Comparison of ENCODE assay signal across 15 cellular contexts in the genomic region with DNA sequence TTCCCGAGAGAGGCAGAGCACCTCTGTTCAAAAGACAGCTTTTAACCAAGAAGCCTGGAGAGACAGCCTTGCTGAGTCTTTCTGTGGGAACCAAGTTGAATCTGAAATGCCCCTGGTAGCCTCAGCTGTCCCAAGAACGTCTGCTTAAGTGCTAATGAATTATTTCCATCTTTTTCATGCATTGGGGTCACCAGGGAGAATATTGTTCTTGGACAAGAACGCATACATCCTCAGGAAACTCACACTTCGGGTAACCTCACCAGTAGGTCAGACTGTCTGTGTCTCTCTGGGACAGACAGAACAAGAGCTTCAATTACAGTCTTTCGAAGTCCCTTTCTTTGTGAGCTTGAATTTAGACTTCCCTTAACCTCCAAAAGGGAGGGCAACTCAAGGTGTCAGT.
DNase-seq lines count a peak whose midpoint lies in the region; ATAC-seq and TF ChIP-seq lines count a peak whose summit lies in the region.
"Had no signal": no experiment of that assay in that cellular context is flagged by ENCODE, and none has a peak within 500 bp of the region (broad histone marks: within the 10 kb centered on the region; RNA-seq: fewer than 3 reads in every experiment).

No MANE protein-coding gene starts in this region.

- peaks cover 13% of the 10 kb centered on the region for H3K27me3 Mint-ChIP-seq in nephron progenitor cell (ENCODE audit: low read depth, poor library complexity)

- ATAC-seq in HG03280 (IDR thresholded peaks at IDR 0.05; ENCODE audit: unreplicated experiment): no peak
- ATAC-seq in HG02970 (IDR thresholded peaks at IDR 0.05; ENCODE audit: low FRiP score, unreplicated experiment): no peak

- peaks cover 24% of the 10 kb centered on the region for H3K4me1 Mint-ChIP-seq in nephron progenitor cell
- H3K4me1 Mint-ChIP-seq: CD4-positive, alpha-beta memory T cell had no signal

- peaks cover 5% of the 10 kb centered on the region for H3K9me3 Mint-ChIP-seq in nephron progenitor cell
- H3K9me3 Mint-ChIP-seq: CD4-positive, alpha-beta memory T cell had no signal

- no peak overlapping the region for H3K4me3 Mint-ChIP-seq in nephron progenitor cell
- H3K4me3 Mint-ChIP-seq: CD4-positive, alpha-beta memory T cell had no signal

- DNase-seq in choroid plexus epithelial cell (ENCODE audit: low read depth) (peak; percentile 32), left kidney (ENCODE audit: low read depth, low spot score) (peak; percentile 27), pulmonary artery endothelial cell (ENCODE audit: low read depth, low spot score) (peak; percentile 71), nephron progenitor cell (no peak)
- DNase-seq: C1 segment of cervical spinal cord; Calu3; CD4-positive, alpha-beta memory T cell; COR-L47; DMS53; DMS79 treated with DMSO at 0.1 percent for 48 hours; GF-D8; H7; HCEC 1CT had no signal

- no peaks in the 10 kb centered on the region for H3K36me3 Mint-ChIP-seq in nephron progenitor cell (ENCODE audit: low read depth)
- H3K36me3 Mint-ChIP-seq: CD4-positive, alpha-beta memory T cell had no signal

- TF ChIP-seq CTCF in choroid plexus epithelial cell (conservative IDR thresholded peaks at IDR 0.05; ENCODE audit: low read depth, low read length) (no peak), nephron progenitor cell (IDR thresholded peaks at IDR 0.05) (no peak)

- H3K4me3 ChIP-seq in choroid plexus epithelial cell (ENCODE audit: low read depth, low read length): no peak overlapping the region

- H3K27ac Mint-ChIP-seq in nephron progenitor cell: no peak overlapping the region
- H3K27ac Mint-ChIP-seq: CD4-positive, alpha-beta memory T cell had no signal
